In the genomic region with DNA sequence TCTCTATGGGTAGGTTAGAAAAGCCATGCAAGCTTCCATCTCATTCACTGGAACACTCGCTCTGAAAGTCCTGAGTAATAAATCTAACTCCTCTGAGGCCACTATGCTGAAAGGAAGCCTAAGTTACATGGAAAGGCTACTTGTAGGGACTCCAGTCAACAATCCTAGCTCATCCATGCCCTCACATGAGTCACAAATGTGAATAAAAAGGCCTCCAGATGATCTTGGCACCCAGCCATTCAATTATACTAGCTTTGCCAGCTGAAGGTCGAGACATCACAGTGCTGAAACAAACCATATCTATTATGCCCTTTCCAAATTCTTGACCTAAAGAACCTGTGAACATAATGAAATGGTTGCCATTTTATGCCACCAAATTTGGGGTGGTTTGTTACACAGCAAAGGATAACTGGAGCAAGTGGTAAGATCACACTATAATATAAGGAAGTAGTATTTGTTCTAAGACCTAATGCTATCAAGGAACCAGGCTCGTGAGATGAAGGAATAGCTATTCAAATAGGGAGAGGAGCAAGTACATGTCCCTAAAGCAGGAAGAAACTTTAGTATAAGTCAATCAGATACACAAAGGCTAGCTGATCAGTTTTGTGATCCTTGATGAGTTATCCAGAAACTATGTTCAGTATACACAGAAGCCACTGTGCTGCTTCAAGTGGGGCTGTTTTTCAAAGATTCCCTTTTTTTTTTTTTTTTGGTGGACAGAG, we compare ENCODE assay signal across 9 cellular contexts.
DNase-seq lines count a peak whose midpoint lies in the region; ATAC-seq and TF ChIP-seq lines count a peak whose summit lies in the region.
"Had no signal": no experiment of that assay in that cellular context is flagged by ENCODE, and none has a peak within 500 bp of the region (broad histone marks: within the 10 kb centered on the region; RNA-seq: fewer than 3 reads in every experiment).

No MANE protein-coding gene starts in this region.

- TF ChIP-seq CTCF in HEK293 (tag by site-specific recombination; IDR thresholded peaks at IDR 0.05), result no peak
- no peak for TF ChIP-seq CTCF in suprapubic skin (IDR thresholded peaks at IDR 0.05)

- H3K27ac ChIP-seq in HEK293 (ENCODE audit: extremely low read depth, low read depth, low read length), result no peak overlapping the region
- H3K27ac ChIP-seq in suprapubic skin, result no peak overlapping the region

- H3K9me3 ChIP-seq in HEK293 (ENCODE audit: control insufficient read depth, insufficient read depth, low read depth, low read length) (no peaks in the 10 kb centered on the region), suprapubic skin (no peaks in the 10 kb centered on the region)

- peaks cover 26% of the 10 kb centered on the region for H3K4me1 ChIP-seq in HEK293 (ENCODE audit: control insufficient read depth, insufficient read depth, low read length)
- H3K4me1 ChIP-seq in suprapubic skin, result peaks cover 71% of the 10 kb centered on the region

- POLR2A ChIA-PET in HEK293 (lab: Yijun Ruan, JAX), result no interaction called here

- CTCF ChIA-PET in HEK293 (lab: Yijun Ruan, JAX), result no interaction called here

- no peaks in the 10 kb centered on the region for H3K27me3 ChIP-seq in suprapubic skin

- DNase-seq in AG08395 (ENCODE audit: low spot score), result peak; percentile 49
- peak; percentile 34 for DNase-seq in T1000 (lab: John Stamatoyannopoulos, UW)
- peak; percentile 83 for DNase-seq in glomerular endothelial cell (ENCODE audit: extremely low read depth, low read depth, low spot score)
- DNase-seq in suprapubic skin (ENCODE audit: low spot score in 2 of 2), result no peak
- DNase-seq: RPMI8226 had no signal

- TF ChIP-seq POLR2A in suprapubic skin (IDR thresholded peaks at IDR 0.05), result no peak

- ATAC-seq in HG02885 (IDR thresholded peaks at IDR 0.05; ENCODE audit: poor library complexity, unreplicated experiment), result no peak
- no peak for ATAC-seq in HG03457 (IDR thresholded peaks at IDR 0.05; ENCODE audit: unreplicated experiment)
- no peak for ATAC-seq in HG02798 (IDR thresholded peaks at IDR 0.05; ENCODE audit: poor library complexity, unreplicated experiment)

- H3K4me3 ChIP-seq in HEK293 (ENCODE audit: low read depth, low read length), result no peak overlapping the region
- no peak overlapping the region for H3K4me3 ChIP-seq in suprapubic skin

- no peak for TF ChIP-seq EP300 in suprapubic skin (IDR thresholded peaks at IDR 0.05)

- H3K36me3 ChIP-seq in HEK293 (ENCODE audit: control insufficient read depth in 2 of 2, insufficient read depth in 1 of 2, low read length in 2 of 2) (no peaks in the 10 kb centered on the region), suprapubic skin (no peaks in the 10 kb centered on the region)

- 52% methylated on average over 3 of the region's 3 CpGs for WGBS in suprapubic skin

TF ChIP-seq in HEK293, 187 proteins besides CTCF, POLR2A, EP300 and RAD21:
- TF ChIP-seq ZNF585B (tag by site-specific recombination; IDR thresholded peaks at IDR 0.05), result no peak
- 0 out of 2 replicates have a peak, but pooled peaks have one; percentile 41 for TF ChIP-seq ZEB2 (tag by site-specific recombination; IDR thresholded peaks at IDR 0.05)
- 0 out of 2 replicates have a peak, but pooled peaks have one; percentile 22 for TF ChIP-seq ZBTB17 (tag by site-specific recombination; IDR thresholded peaks at IDR 0.05)
- TF ChIP-seq GLI2 (tag by site-specific recombination; IDR thresholded peaks at IDR 0.05; ENCODE audit: borderline replicate concordance, low read depth), result no peak
- peak; percentile 63 for TF ChIP-seq ZNF600 (tag by site-specific recombination; IDR thresholded peaks at IDR 0.05)
- no peak for TF ChIP-seq ZNF571 (tag by site-specific recombination; IDR thresholded peaks at IDR 0.05)
- TF ChIP-seq, protein P1, sequence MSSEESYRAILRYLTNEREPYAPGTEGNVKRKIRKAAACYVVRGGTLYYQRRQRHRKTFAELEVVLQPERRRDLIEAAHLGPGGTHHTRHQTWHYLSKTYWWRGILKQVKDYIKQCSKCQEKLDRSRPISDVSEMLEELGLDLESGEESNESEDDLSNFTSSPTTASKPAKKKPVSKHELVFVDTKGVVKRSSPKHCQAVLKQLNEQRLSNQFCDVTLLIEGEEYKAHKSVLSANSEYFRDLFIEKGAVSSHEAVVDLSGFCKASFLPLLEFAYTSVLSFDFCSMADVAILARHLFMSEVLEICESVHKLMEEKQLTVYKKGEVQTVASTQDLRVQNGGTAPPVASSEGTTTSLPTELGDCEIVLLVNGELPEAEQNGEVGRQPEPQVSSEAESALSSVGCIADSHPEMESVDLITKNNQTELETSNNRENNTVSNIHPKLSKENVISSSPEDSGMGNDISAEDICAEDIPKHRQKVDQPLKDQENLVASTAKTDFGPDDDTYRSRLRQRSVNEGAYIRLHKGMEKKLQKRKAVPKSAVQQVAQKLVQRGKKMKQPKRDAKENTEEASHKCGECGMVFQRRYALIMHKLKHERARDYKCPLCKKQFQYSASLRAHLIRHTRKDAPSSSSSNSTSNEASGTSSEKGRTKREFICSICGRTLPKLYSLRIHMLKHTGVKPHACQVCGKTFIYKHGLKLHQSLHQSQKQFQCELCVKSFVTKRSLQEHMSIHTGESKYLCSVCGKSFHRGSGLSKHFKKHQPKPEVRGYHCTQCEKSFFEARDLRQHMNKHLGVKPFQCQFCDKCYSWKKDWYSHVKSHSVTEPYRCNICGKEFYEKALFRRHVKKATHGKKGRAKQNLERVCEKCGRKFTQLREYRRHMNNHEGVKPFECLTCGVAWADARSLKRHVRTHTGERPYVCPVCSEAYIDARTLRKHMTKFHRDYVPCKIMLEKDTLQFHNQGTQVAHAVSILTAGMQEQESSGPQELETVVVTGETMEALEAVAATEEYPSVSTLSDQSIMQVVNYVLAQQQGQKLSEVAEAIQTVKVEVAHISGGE (tag by site-specific recombination; conservative IDR thresholded peaks at IDR 0.05; ENCODE audit: low read depth), result no peak
- peak; percentile 29; the same call in 1 of the 2 replicates for TF ChIP-seq ZNF629 (tag by site-specific recombination; IDR thresholded peaks at IDR 0.05)
- TF ChIP-seq, protein P2, sequence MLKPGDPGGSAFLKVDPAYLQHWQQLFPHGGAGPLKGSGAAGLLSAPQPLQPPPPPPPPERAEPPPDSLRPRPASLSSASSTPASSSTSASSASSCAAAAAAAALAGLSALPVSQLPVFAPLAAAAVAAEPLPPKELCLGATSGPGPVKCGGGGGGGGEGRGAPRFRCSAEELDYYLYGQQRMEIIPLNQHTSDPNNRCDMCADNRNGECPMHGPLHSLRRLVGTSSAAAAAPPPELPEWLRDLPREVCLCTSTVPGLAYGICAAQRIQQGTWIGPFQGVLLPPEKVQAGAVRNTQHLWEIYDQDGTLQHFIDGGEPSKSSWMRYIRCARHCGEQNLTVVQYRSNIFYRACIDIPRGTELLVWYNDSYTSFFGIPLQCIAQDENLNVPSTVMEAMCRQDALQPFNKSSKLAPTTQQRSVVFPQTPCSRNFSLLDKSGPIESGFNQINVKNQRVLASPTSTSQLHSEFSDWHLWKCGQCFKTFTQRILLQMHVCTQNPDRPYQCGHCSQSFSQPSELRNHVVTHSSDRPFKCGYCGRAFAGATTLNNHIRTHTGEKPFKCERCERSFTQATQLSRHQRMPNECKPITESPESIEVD (tag by site-specific recombination; IDR thresholded peaks at IDR 0.05), result 0 out of 2 replicates have a peak, but pooled peaks have one; percentile 25
- peak; percentile 57; the same call in 1 of the 2 replicates for TF ChIP-seq MYNN (tag by site-specific recombination; IDR thresholded peaks at IDR 0.05; ENCODE audit: borderline replicate concordance)
- peak; percentile 26; the same call in 1 of the 2 replicates for TF ChIP-seq ZNF133 (tag by site-specific recombination; IDR thresholded peaks at IDR 0.05)
- TF ChIP-seq FEZF1 (tag by site-specific recombination; IDR thresholded peaks at IDR 0.05), result peak; percentile 80
- peak; percentile 58; the same call in 1 of the 2 replicates for TF ChIP-seq ZNF184 (tag by site-specific recombination; IDR thresholded peaks at IDR 0.05)

Comparison
In these comparisons a context has a peak if more than half of its experiments do, and no peak if none do; other contexts are left out.
1. DNase-seq: peak in AG08395 (single experiment), T1000 (single experiment) and glomerular endothelial cell (single experiment); none in suprapubic skin (0 of 2).